Comparison of ENCODE assay signal across 28 cellular contexts in the genomic region with DNA sequence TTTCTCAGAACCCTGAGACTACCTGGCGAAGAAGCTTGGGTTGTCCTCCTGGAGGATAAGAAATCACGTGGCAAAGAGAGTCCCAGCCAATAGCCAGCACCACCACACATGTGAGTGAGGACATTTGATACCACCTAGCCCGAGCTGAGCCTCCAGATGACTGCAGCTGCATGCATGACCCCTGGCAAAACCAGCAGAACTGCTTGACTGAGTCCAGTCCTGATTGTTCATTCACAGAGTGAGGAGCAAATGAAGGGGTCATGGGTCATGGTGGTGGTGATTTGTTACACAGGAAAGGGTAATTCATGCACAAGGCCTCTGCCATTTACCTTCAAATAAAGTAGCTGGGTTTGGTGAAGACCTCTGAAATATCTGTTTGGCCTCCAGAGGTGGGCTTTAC.
A peak's percentile ranks its signal among the peaks of the same experiment; 100 is the strongest.
DNase-seq lines count a peak whose midpoint lies in the region; ATAC-seq, FAIRE-seq and TF ChIP-seq lines count a peak whose summit lies in the region.
"Had no signal": no experiment of that assay in that cellular context is flagged by ENCODE, and none has a peak within 500 bp of the region (broad histone marks: within the 10 kb centered on the region; RNA-seq: fewer than 3 reads in every experiment).

No MANE protein-coding gene starts in this region.

- TF ChIP-seq RAD21 in HepG2 (CRISPR knock-in tag; IDR thresholded peaks at IDR 0.05) = no peak

- H3K36me3 Mint-ChIP-seq in activated T-helper 17 cell treated with anti-CD3 and anti-CD28 coated beads, Interleukin-2, amount 50 U/mL, for 72 hours (ENCODE audit: low read depth) = no peaks in the 10 kb centered on the region
- H3K36me3 Mint-ChIP-seq: CD14-positive monocyte; CD8-positive, alpha-beta memory T cell had no signal

- no peak overlapping the region for H3K27ac ChIP-seq in HepG2 (ENCODE audit: extremely low read length, insufficient read depth, low read length)
- no peak overlapping the region for H3K27ac ChIP-seq in right lobe of liver
- H3K27ac ChIP-seq: HL-60, PC-9, RWPE1 had no signal

- no peaks in the 10 kb centered on the region for H3K4me1 Mint-ChIP-seq in activated T-helper 17 cell treated with anti-CD3 and anti-CD28 coated beads, Interleukin-2, amount 50 U/mL, for 72 hours

- H3K9me3 ChIP-seq in HepG2 (ENCODE audit: low read length) (no peaks in the 10 kb centered on the region), right lobe of liver (no peaks in the 10 kb centered on the region)
- H3K9me3 ChIP-seq: BE2C had no signal

- WGBS in HepG2 (ENCODE audit: low lambda C conversion rate) = 0% methylated on average over 3 of the region's 3 CpGs
- 50% methylated on average over 2 of the region's 3 CpGs for WGBS in right lobe of liver (ENCODE audit: insufficient coverage, low coverage, low lambda C conversion rate, missing lambda C conversion rate)

- no peaks in the 10 kb centered on the region for H3K27me3 ChIP-seq in HepG2 (ENCODE audit: control insufficient read depth in 1 of 2, insufficient read depth in 2 of 2, low read length in 2 of 2)
- no peaks in the 10 kb centered on the region for H3K27me3 ChIP-seq in right lobe of liver
- H3K27me3 ChIP-seq: BE2C had no signal

- H3K4me3 ChIP-seq in HepG2 (replicated peaks in 1 of 3; ENCODE audit: insufficient read depth in 1 of 3, low read depth in 2 of 3, low read length in 3 of 3) = no peak overlapping the region
- no peak overlapping the region for H3K4me3 ChIP-seq in right lobe of liver
- H3K4me3 ChIP-seq: K562, PC-9 had no signal

- CTCF ChIA-PET in HepG2 (lab: Yijun Ruan, JAX; ENCODE audit: low intra/inter-chr PET ratio, low total read pairs) = no interaction called here

- H3K36me3 ChIP-seq in HepG2 (replicated peaks in 1 of 2; ENCODE audit: control insufficient read depth in 1 of 2, insufficient read depth in 2 of 2, low read length in 2 of 2) (no peaks in the 10 kb centered on the region), right lobe of liver (no peaks in the 10 kb centered on the region)
- H3K36me3 ChIP-seq: BE2C had no signal

- no peak overlapping the region for H3K4me2 ChIP-seq in HepG2 (ENCODE audit: low read depth, low read length)
- H3K4me2 ChIP-seq: PC-9 had no signal

- H3K27me3 Mint-ChIP-seq in activated T-helper 17 cell treated with anti-CD3 and anti-CD28 coated beads, Interleukin-2, amount 50 U/mL, for 72 hours = peaks cover 9% of the 10 kb centered on the region

- no peaks in the 10 kb centered on the region for H3K4me1 ChIP-seq in HepG2 (ENCODE audit: insufficient read depth, low read length)
- no peaks in the 10 kb centered on the region for H3K4me1 ChIP-seq in right lobe of liver
- H3K4me1 ChIP-seq: BE2C had no signal

- no peaks in the 10 kb centered on the region for H3K9me3 Mint-ChIP-seq in activated T-helper 17 cell treated with anti-CD3 and anti-CD28 coated beads, Interleukin-2, amount 50 U/mL, for 72 hours

- in situ Hi-C loops in HepG2 (cut with HindIII; ENCODE audit: extremely low pct_ligation_motif_present, low pct_unique_long_range_greater_than_20kb) = loop anchor here (10.0 kb wide), 1 partner anchor 673 kb away; no protein-coding TSS in a partner anchor

- no peaks in the 10 kb centered on the region for H4K20me1 ChIP-seq in HepG2 (ENCODE audit: insufficient read depth, low read length)

- no peak overlapping the region for H2AFZ ChIP-seq in HepG2 (ENCODE audit: low read length)
- H2AFZ ChIP-seq: PC-9 had no signal

- BruUV-seq in HepG2 (replicated peaks; lab: Mats Ljungman, UMichigan) = no TSS peak

- no peak for TF ChIP-seq CTCF in HepG2 (CRISPR knock-in tag; IDR thresholded peaks at IDR 0.05)
- TF ChIP-seq CTCF in right lobe of liver (IDR thresholded peaks at IDR 0.05) = no peak

- FAIRE-seq in HepG2 (lab: Jason Lieb, UNC) = no peak
- FAIRE-seq: GM12892, H54, K562 had no signal

- POLR2A ChIA-PET in HepG2 (lab: Yijun Ruan, JAX) = no interaction called here

- H3K79me2 ChIP-seq in HepG2 (ENCODE audit: insufficient read depth, low read length) = no peaks in the 10 kb centered on the region

- TF ChIP-seq POLR2A in HepG2 (IDR thresholded peaks at IDR 0.05; ENCODE audit: insufficient read depth in 1 of 2, low read depth in 2 of 2, low read length in 2 of 2) = no peak
- no peak for TF ChIP-seq POLR2A in right lobe of liver (IDR thresholded peaks at IDR 0.05)

- H3K9ac ChIP-seq in HepG2 (ENCODE audit: insufficient read depth, low read depth, low read length) = no peak overlapping the region

- intact Hi-C loops in HepG2 (cut with micrococcal nuclease; ENCODE audit: unreplicated experiment) (no loop called here), right lobe of liver (cut with DNase I) (loop anchor here in 1 of 2 donors (10.0 kb wide), 1 partner anchor 673 kb away; no protein-coding TSS in a partner anchor)

- no peak overlapping the region for H3K4me3 Mint-ChIP-seq in activated T-helper 17 cell treated with anti-CD3 and anti-CD28 coated beads, Interleukin-2, amount 50 U/mL, for 72 hours
- H3K4me3 Mint-ChIP-seq: CD14-positive monocyte; CD8-positive, alpha-beta memory T cell had no signal

- H3K27ac Mint-ChIP-seq in activated T-helper 17 cell treated with anti-CD3 and anti-CD28 coated beads, Interleukin-2, amount 50 U/mL, for 72 hours = no peak overlapping the region
- H3K27ac Mint-ChIP-seq: CD14-positive monocyte; CD8-positive, alpha-beta memory T cell had no signal

- no peak for DNase-seq in HepG2 (ENCODE audit: low spot score)
- no peak for DNase-seq in right lobe of liver
- DNase-seq in RPMI7951 (ENCODE audit: low read depth) = peak; percentile 42
- DNase-seq in left kidney (ENCODE audit: low read depth, low spot score) = peak; percentile 76
- DNase-seq in NCI-H1417 treated with DMSO at 0.1 percent for 48 hours (lab: John Stamatoyannopoulos, UW) = no peak
- DNase-seq in activated CD4-positive, alpha-beta T cell treated with anti-CD3 and anti-CD28 coated beads, Interleukin-2, amount 50 U/mL, for 4 hours = no peak
- DNase-seq: 8988T; ACHN; BE2C; Calu3; CD8-positive, alpha-beta memory T cell; DMS79 treated with DMSO at 0.1 percent for 48 hours; Kasumi-1; MV-4-11; NCI-H1105; NCI-H146; NCI-H1930; NCI-H446 treated with DMSO at 0.1 percent for 48 hours; NK-92 treated with Interleukin-12 subunit alpha and Interleukin-12 subunit beta, amount 100 ng/mL, for 24 hours; PC-9; SHP77 had no signal

- no peak for TF ChIP-seq EP300 in HepG2 (IDR thresholded peaks at IDR 0.05; ENCODE audit: low read depth in 2 of 2, low read length in 2 of 2)
- no peak for TF ChIP-seq EP300 in HepG2 (CRISPR knock-in tag; IDR thresholded peaks at IDR 0.05; ENCODE audit: borderline replicate concordance)

- ATAC-seq in HepG2 = no peak
- no peak for ATAC-seq in right lobe of liver
- ATAC-seq in activated T-helper 17 cell treated with anti-CD3 and anti-CD28 coated beads, Interleukin-2, amount 50 U/mL, for 72 hours (replicated peaks) = no peak
- ATAC-seq: K562 had no signal

TF ChIP-seq in HepG2, 621 proteins besides CTCF, POLR2A, EP300 and RAD21:
- TF ChIP-seq FOXO1 (CRISPR knock-in tag; IDR thresholded peaks at IDR 0.05) = no peak
- TF ChIP-seq, protein P1, sequence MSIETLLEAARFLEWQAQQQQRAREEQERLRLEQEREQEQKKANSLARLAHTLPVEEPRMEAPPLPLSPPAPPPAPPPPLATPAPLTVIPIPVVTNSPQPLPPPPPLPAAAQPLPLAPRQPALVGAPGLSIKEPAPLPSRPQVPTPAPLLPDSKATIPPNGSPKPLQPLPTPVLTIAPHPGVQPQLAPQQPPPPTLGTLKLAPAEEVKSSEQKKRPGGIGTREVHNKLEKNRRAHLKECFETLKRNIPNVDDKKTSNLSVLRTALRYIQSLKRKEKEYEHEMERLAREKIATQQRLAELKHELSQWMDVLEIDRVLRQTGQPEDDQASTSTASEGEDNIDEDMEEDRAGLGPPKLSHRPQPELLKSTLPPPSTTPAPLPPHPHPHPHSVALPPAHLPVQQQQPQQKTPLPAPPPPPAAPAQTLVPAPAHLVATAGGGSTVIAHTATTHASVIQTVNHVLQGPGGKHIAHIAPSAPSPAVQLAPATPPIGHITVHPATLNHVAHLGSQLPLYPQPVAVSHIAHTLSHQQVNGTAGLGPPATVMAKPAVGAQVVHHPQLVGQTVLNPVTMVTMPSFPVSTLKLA (IDR thresholded peaks at IDR 0.05) = peak; percentile 15; the same call in 1 of the 2 replicates
TF ChIP-seq in HepG2: peak in this region for 1.

Comparison
In these comparisons a context has a peak if more than half of its experiments do, and no peak if none do; other contexts are left out.
1. DNase-seq: peak in RPMI7951 (single experiment) and left kidney (single experiment); none in HepG2 (single experiment), right lobe of liver (0 of 3), NCI-H1417 treated with DMSO at 0.1 percent for 48 hours (single experiment) and activated CD4-positive, alpha-beta T cell treated with anti-CD3 and anti-CD28 coated beads, Interleukin-2, amount 50 U/mL, for 4 hours (0 of 2).